Comparison of ENCODE assay signal across 8 cellular contexts in the genomic region with DNA sequence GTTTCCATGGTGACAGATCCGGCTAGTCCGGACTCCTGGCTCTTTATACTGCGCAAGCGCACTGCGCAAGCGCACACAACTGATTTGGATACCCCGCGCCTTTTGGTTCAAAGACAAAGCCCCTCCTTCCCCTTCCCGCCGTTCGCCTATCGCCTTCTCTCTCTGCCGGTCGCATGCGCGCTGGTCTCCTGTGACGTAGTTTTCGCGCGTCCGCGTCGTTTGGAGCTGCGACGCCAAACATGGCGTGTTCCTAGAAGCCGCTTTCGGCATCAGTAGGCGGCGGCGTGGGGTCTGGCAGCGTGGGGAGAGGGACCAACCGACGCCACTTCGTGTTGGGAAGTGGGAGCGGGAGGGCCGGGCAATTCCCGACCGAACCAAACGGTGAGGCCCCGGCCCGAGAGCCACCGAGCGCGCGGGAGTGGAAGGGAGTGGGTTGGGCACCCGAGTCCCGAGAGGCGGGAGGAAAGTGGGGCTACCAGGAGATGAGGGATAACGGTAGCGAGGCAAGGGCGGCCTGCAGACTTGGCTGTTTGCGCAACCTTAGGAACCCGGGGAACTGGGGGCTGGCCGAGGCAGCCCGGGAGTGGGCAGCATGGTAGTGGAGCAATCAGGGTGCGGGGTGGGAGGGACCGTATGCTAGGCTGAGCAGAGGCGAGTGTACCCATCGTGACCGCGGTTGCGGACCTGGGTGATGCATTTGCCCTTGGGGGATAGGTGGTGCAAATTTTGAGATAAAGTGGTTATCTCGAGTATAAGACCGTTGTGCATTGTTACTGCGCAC. TPM values are rescaled to one million over a fixed set of nuclear protein-coding genes. Genes with fewer than 3 reads are reported as not detected.
DNase-seq lines count a peak whose midpoint lies in the region; ATAC-seq and TF ChIP-seq lines count a peak whose summit lies in the region.

TSS of gene IPO11 (plus strand) at position 215 of the 781 bp plus-strand sequence. CDS start 24,517 bp downstream, outside the sequence.

- no peak within 1 kb of the TSS for H4K91ac ChIP-seq in H9 (ENCODE audit: insufficient read length, low read depth, low read length)

- no peak within 1 kb of the TSS for H4K5ac ChIP-seq in H9 (ENCODE audit: insufficient read length, low read depth, low read length)

- no peaks in the 10 kb centered on the region for H3K23me2 ChIP-seq in H9 (ENCODE audit: insufficient read length, low read depth, low read length, poor library complexity, severe bottlenecking)

- H3K27ac ChIP-seq in H9 (ENCODE audit: insufficient read length, low read depth, low read length), result no peak within 1 kb of the TSS

- no peak within 1 kb of the TSS; the same call in 1 of the 2 replicates for H3K4ac ChIP-seq in H9 (ENCODE audit: low read depth, low read length)

- H3K36me3 ChIP-seq in MG63, result no peaks in the 10 kb centered on the region; the same call in 1 of the 2 replicates

- no peaks in the 10 kb centered on the region for H3K9me3 Mint-ChIP-seq in H9
- H3K9me3 Mint-ChIP-seq in natural killer cell treated with Interleukin-12 subunit alpha and Interleukin-12 subunit beta and Interleukin-15 and Interleukin-18, amount 100 ng/mL, for 72 hours, result no peaks in the 10 kb centered on the region

- peak within 1 kb of the TSS; percentile 70 for H3K9ac ChIP-seq in H9 (ENCODE audit: extremely low read depth, insufficient read length, low read length)

- H2BK15ac ChIP-seq in H9 (ENCODE audit: low read depth, low read length), result no peak within 1 kb of the TSS

- H3K4me1 ChIP-seq in H9 (ENCODE audit: insufficient read depth, low read length), result no peaks in the 10 kb centered on the region

- H3K27ac Mint-ChIP-seq in H9, result peak within 1 kb of the TSS; percentile 51 to 99 (median 95); a peak in 6 of 7 replicates
- H3K27ac Mint-ChIP-seq in natural killer cell treated with Interleukin-12 subunit alpha and Interleukin-12 subunit beta and Interleukin-15 and Interleukin-18, amount 100 ng/mL, for 72 hours, result peak within 1 kb of the TSS; percentile 90 to 92

- H3K4me3 ChIP-seq in MG63 (peak within 1 kb of the TSS; percentile 96), fibroblast of pulmonary artery (replicated peaks; ENCODE audit: low read depth, low read length) (peak within 1 kb of the TSS; percentile 98)

- H4K8ac ChIP-seq in H9 (replicated peaks; ENCODE audit: insufficient read length, low read depth, low read length), result no peak within 1 kb of the TSS

- H3K79me1 ChIP-seq in H9 (ENCODE audit: insufficient read depth, low read depth, low read length, poor library complexity, severe bottlenecking), result no peaks in the 10 kb centered on the region

- ATAC-seq in natural killer cell treated with Interleukin-12 subunit alpha and Interleukin-12 subunit beta and Interleukin-15 and Interleukin-18, amount 100 ng/mL, for 72 hours, result peak; percentile 97
- peak; percentile 93 for ATAC-seq in stimulated activated naive CD8-positive, alpha-beta T cell treated with anti-CD3 and anti-CD28 coated beads, Interleukin-15, Interleukin-2, amounts not matched to agents 100 U/mL and 50 U/mL, for 24 hours

- peak within 1 kb of the TSS; percentile 75 for H2AFZ ChIP-seq in H9 (ENCODE audit: low read length)

- H3K79me2 ChIP-seq in H9 (ENCODE audit: insufficient read depth, low read length), result peaks cover 24% of the 10 kb centered on the region

- H3K23ac ChIP-seq in H9 (ENCODE audit: insufficient read length, low read depth, low read length), result no peak within 1 kb of the TSS

- TF ChIP-seq CTCF in H9 (conservative IDR thresholded peaks at IDR 0.05), result no peak
- no peak for TF ChIP-seq CTCF in fibroblast of pulmonary artery (IDR thresholded peaks at IDR 0.05; ENCODE audit: low read length, missing control alignments)

- no peak within 1 kb of the TSS for H2AK5ac ChIP-seq in H9 (ENCODE audit: insufficient read length, low read length)

- H3K18ac ChIP-seq in H9 (ENCODE audit: insufficient read length, low read depth, low read length), result peak within 1 kb of the TSS; percentile 85

- peaks cover 9 to 13% of the 10 kb centered on the region in 2 experiments for H3K4me1 Mint-ChIP-seq in H9
- H3K4me1 Mint-ChIP-seq in natural killer cell treated with Interleukin-12 subunit alpha and Interleukin-12 subunit beta and Interleukin-15 and Interleukin-18, amount 100 ng/mL, for 72 hours (ENCODE audit: low read depth in 2 of 2), result peaks cover 12 to 18% of the 10 kb centered on the region in 2 donors

- H3K56ac ChIP-seq in H9 (ENCODE audit: insufficient read length, low read depth, low read length), result no peak within 1 kb of the TSS

- no peaks in the 10 kb centered on the region for H3K27me3 ChIP-seq in H9 (ENCODE audit: insufficient read depth, low read length)
- no peaks in the 10 kb centered on the region for H3K27me3 ChIP-seq in MG63

- H3K14ac ChIP-seq in H9 (ENCODE audit: insufficient read depth, low read length), result peak within 1 kb of the TSS; percentile 66; the same call in 1 of the 2 replicates

- DNase-seq in ELR (ENCODE audit: low read depth) (peak; percentile 99), H9 (peak; percentile 99), MG63 (peak; percentile 97), SHP77 treated with DMSO at 0.1 percent for 48 hours (lab: John Stamatoyannopoulos, UW) (peak; percentile 97), fibroblast of pulmonary artery (ENCODE audit: low read depth) (peak; percentile 99)
- DNase-seq in activated effector memory CD4-positive, alpha-beta T cell treated with anti-CD3 and anti-CD28 coated beads, Interleukin-2, amount 50 U/mL, for 16 hours, result peak; percentile 100
- DNase-seq in natural killer cell treated with Interleukin-12 subunit alpha and Interleukin-12 subunit beta and Interleukin-15 and Interleukin-18, amount 100 ng/mL, for 72 hours (ENCODE audit: low spot score), result peak; percentile 99
- peak; percentile 99 for DNase-seq in stimulated activated naive CD8-positive, alpha-beta T cell treated with anti-CD3 and anti-CD28 coated beads, Interleukin-15, Interleukin-2, amounts not matched to agents 100 U/mL and 50 U/mL, for 24 hours

- H2BK20ac ChIP-seq in H9 (ENCODE audit: low read depth, low read length, poor library complexity, severe bottlenecking), result no peak within 1 kb of the TSS

- H4K20me1 ChIP-seq in H9 (ENCODE audit: control insufficient read depth, insufficient read depth, insufficient read length), result no peaks in the 10 kb centered on the region

- peak within 1 kb of the TSS; percentile 61 for H3K4me2 ChIP-seq in H9 (ENCODE audit: insufficient read depth, insufficient read length, low read length)

- peak within 1 kb of the TSS; percentile 73 for H3T11ph ChIP-seq in H9 (ENCODE audit: low read length)

- H3K9me3 ChIP-seq in H9 (ENCODE audit: control insufficient read depth, low read depth, low read length), result no peaks in the 10 kb centered on the region
- no peaks in the 10 kb centered on the region for H3K9me3 ChIP-seq in MG63

- H2BK120ac ChIP-seq in H9 (ENCODE audit: low read depth, low read length, poor library complexity, severe bottlenecking), result no peak within 1 kb of the TSS

- H2BK5ac ChIP-seq in H9 (ENCODE audit: insufficient read length, low read length), result peak within 1 kb of the TSS; percentile 16

- no CpG with 5 or more reads among the region's 66 CpGs for WGBS in H9 (ENCODE audit: extremely low coverage, insufficient read length, low lambda C conversion rate)

- no peaks in the 10 kb centered on the region; the same call in 1 of the 2 replicates for H3K27me3 Mint-ChIP-seq in H9 (ENCODE audit: low read depth)
- H3K27me3 Mint-ChIP-seq in natural killer cell treated with Interleukin-12 subunit alpha and Interleukin-12 subunit beta and Interleukin-15 and Interleukin-18, amount 100 ng/mL, for 72 hours, result no peaks in the 10 kb centered on the region

- H3K4me3 Mint-ChIP-seq in H9, result peak within 1 kb of the TSS; percentile 93 to 96
- peak within 1 kb of the TSS; percentile 91 for H3K4me3 Mint-ChIP-seq in natural killer cell treated with Interleukin-12 subunit alpha and Interleukin-12 subunit beta and Interleukin-15 and Interleukin-18, amount 100 ng/mL, for 72 hours

- H2BK12ac ChIP-seq in H9 (ENCODE audit: insufficient read length, low read depth, low read length), result no peak within 1 kb of the TSS

- H3K36me3 Mint-ChIP-seq in H9 (ENCODE audit: insufficient read depth in 1 of 3, low read depth in 3 of 3), result 0 out of 7 replicates have a peak, but pooled peaks cover 0 to 2% (median 0%) of the 10 kb centered on the region in 3 experiments
- no peaks in the 10 kb centered on the region for H3K36me3 Mint-ChIP-seq in natural killer cell treated with Interleukin-12 subunit alpha and Interleukin-12 subunit beta and Interleukin-15 and Interleukin-18, amount 100 ng/mL, for 72 hours

RNA-seq across cellular contexts. Expression of gene IPO11, which starts in this region (rescaled TPM):
- total RNA-seq in H9 (2021), result 59.5 and 63.0 TPM in 2 replicates
- total RNA-seq in MG63 (2014; rRNA removed; shearing (Covaris generic); ENCODE audit: low replicate concordance), result 26.6 and 27.6 TPM in 2 replicates
- total RNA-seq in natural killer cell treated with Interleukin-12 subunit alpha and Interleukin-12 subunit beta and Interleukin-15 and Interleukin-18, amount 100 ng/mL, for 72 hours, result 10 to 100 TPM; 33.5 to 77.2 TPM
